18 cellular contexts compared by ENCODE assay signal in the genomic region with DNA sequence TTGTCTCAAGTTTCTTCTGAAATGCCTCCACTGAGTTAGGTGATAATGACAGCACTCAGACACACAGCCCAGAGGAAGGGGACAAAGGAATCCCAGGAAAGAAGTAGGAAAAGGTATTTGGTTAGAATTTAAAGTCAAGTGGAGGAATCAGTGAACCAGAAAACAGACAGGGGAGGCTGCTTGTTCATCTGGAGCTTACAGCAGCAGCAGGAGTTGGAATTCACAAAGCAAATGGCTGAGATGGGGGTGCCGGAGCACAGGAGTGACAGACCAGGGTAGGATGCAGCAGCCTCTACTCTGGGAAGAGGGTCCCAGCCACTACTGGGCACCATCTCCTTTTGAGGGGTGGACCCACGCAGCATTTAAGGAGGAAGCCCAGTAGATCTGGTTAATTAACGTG.
DNase-seq lines count a peak whose midpoint lies in the region; ATAC-seq and TF ChIP-seq lines count a peak whose summit lies in the region.
"Had no signal": no experiment of that assay in that cellular context is flagged by ENCODE, and none has a peak within 500 bp of the region (broad histone marks: within the 10 kb centered on the region; RNA-seq: fewer than 3 reads in every experiment).

No MANE protein-coding gene starts in this region.

- H3K36me3 Mint-ChIP-seq in nephron (ENCODE audit: low read depth) = peaks cover 3% of the 10 kb centered on the region
- H3K36me3 Mint-ChIP-seq: CD14-positive monocyte; CD4-positive, alpha-beta memory T cell had no signal

- peaks cover 10% of the 10 kb centered on the region for H3K4me1 Mint-ChIP-seq in nephron
- H3K4me1 Mint-ChIP-seq: CD14-positive monocyte; CD4-positive, alpha-beta memory T cell; GM23338 had no signal

- peaks cover 15% of the 10 kb centered on the region for H3K9me3 Mint-ChIP-seq in nephron

- ATAC-seq in left lobe of liver = no peak
- ATAC-seq: GM12878, GM23338 had no signal

- H3K27ac Mint-ChIP-seq in nephron = peak overlapping the region; percentile 51 to 77 (median 74)
- H3K27ac Mint-ChIP-seq: CD14-positive monocyte; CD4-positive, alpha-beta memory T cell; GM23338 had no signal

- DNase-seq in Caki2 (ENCODE audit: low read depth) = peak; percentile 5
- DNase-seq in glomerular visceral epithelial cell (ENCODE audit: extremely low spot score) = peak; percentile 9
- DNase-seq in renal cortical epithelial cell (ENCODE audit: low read depth) = peak; percentile 2
- no peak for DNase-seq in SHP77 treated with DMSO at 0.1 percent for 48 hours (lab: John Stamatoyannopoulos, UW)
- DNase-seq in activated effector memory CD4-positive, alpha-beta T cell treated with Interleukin-2 at 50 U/mL for 16 hours = no peak
- DNase-seq in left lobe of liver (ENCODE audit: low spot score) = no peak
- DNase-seq in stimulated activated naive CD4-positive, alpha-beta T cell treated with Interleukin-2 at 50 U/mL for 16 hours (lab: John Stamatoyannopoulos, UW) = no peak
- DNase-seq: 8988T; CD4-positive, alpha-beta memory T cell; DMS 273 treated with DMSO at 0.1 percent for 48 hours; DMS53; DND-41; EL; HCEC 1CT had no signal

- no peak for TF ChIP-seq CTCF in nephron (IDR thresholded peaks at IDR 0.05; ENCODE audit: unreplicated experiment in 3 of 3)

- in situ Hi-C loops in Caki2 (cut with HindIII; ENCODE audit: low pct_unique_long_range_greater_than_20kb, low sequenced_read_pairs) = no loop called here

- no peaks in the 10 kb centered on the region for H3K27me3 Mint-ChIP-seq in nephron (ENCODE audit: low read depth)

- no peak overlapping the region for H3K4me3 Mint-ChIP-seq in nephron
- H3K4me3 Mint-ChIP-seq: CD14-positive monocyte; CD4-positive, alpha-beta memory T cell; GM23338 had no signal

Comparison
In these comparisons a context has a peak if more than half of its experiments do, and no peak if none do; other contexts are left out.
1. DNase-seq: peak in Caki2 (single experiment), glomerular visceral epithelial cell (single experiment) and renal cortical epithelial cell (single experiment); none in SHP77 treated with DMSO at 0.1 percent for 48 hours (single experiment), activated effector memory CD4-positive, alpha-beta T cell treated with Interleukin-2 at 50 U/mL for 16 hours (single experiment), left lobe of liver (single experiment) and stimulated activated naive CD4-positive, alpha-beta T cell treated with Interleukin-2 at 50 U/mL for 16 hours (single experiment).